Comparison of ENCODE assay signal across 18 cellular contexts in genomic region chr1:109716121-109716520, GRCh38. TPM values are rescaled to one million over a fixed set of nuclear protein-coding genes. Genes with fewer than 3 reads are reported as not detected.
"Had no signal": no experiment of that assay in that cellular context is flagged by ENCODE, and none has a peak within 500 bp of the region (broad histone marks: within the 10 kb centered on the region; RNA-seq: fewer than 3 reads in every experiment).

No MANE protein-coding gene starts in this region.

- H3K27ac Mint-ChIP-seq: activated CD4-positive, alpha-beta T cell treated with anti-CD3 and anti-CD28 coated beads for 36 hours; activated naive CD8-positive, alpha-beta T cell treated with anti-CD3 and anti-CD28 coated beads, Interleukin-2, amount 50 U/mL, for 24 hours; stimulated activated memory B cell treated with anti-CD40 and anti-IgM and Interleukin-4, amounts not matched to agents 10 μg/mL and 1 μg/mL and 100 μg/mL, for 72 hours had no signal

- H3K27me3 ChIP-seq: ascending aorta, neural progenitor cell, right atrium auricular region, transverse colon had no signal

- H3K36me3 Mint-ChIP-seq: neural progenitor cell; stimulated activated memory B cell treated with anti-CD40 and anti-IgM and Interleukin-4, amounts not matched to agents 10 μg/mL and 1 μg/mL and 100 μg/mL, for 72 hours had no signal

- H3K27ac ChIP-seq: ascending aorta, left lung, neural progenitor cell, right atrium auricular region, transverse colon, WERI-Rb-1 had no signal

- ATAC-seq: activated CD4-positive, alpha-beta T cell treated with anti-CD3 and anti-CD28 coated beads for 36 hours; activated naive CD8-positive, alpha-beta T cell treated with anti-CD3 and anti-CD28 coated beads, Interleukin-2, amount 50 U/mL, for 24 hours; left lung; stimulated activated memory B cell treated with anti-CD40 and anti-IgM and Interleukin-4, amounts not matched to agents 10 μg/mL and 1 μg/mL and 100 μg/mL, for 72 hours had no signal

- H3K4me1 Mint-ChIP-seq: neural progenitor cell had no signal

- DNase-seq: activated CD4-positive, alpha-beta T cell treated with anti-CD3 and anti-CD28 coated beads for 36 hours; activated CD8-positive, alpha-beta memory T cell treated with anti-CD3 and anti-CD28 coated beads for 24 hours; activated naive CD4-positive, alpha-beta T cell treated with Interleukin-2 at 50 U/mL for 16 hours; activated naive CD8-positive, alpha-beta T cell treated with anti-CD3 and anti-CD28 coated beads, Interleukin-2, amount 50 U/mL, for 24 hours; heart right ventricle; left lung; posterior cingulate gyrus; SK-N-SH; T-helper 1 cell; transverse colon; WERI-Rb-1 had no signal

- H3K9me3 Mint-ChIP-seq: activated naive CD8-positive, alpha-beta T cell treated with anti-CD3 and anti-CD28 coated beads, Interleukin-2, amount 50 U/mL, for 24 hours; neural progenitor cell; stimulated activated memory B cell treated with anti-CD40 and anti-IgM and Interleukin-4, amounts not matched to agents 10 μg/mL and 1 μg/mL and 100 μg/mL, for 72 hours had no signal

- H3K4me3 Mint-ChIP-seq: activated CD4-positive, alpha-beta T cell treated with anti-CD3 and anti-CD28 coated beads for 36 hours; activated naive CD8-positive, alpha-beta T cell treated with anti-CD3 and anti-CD28 coated beads, Interleukin-2, amount 50 U/mL, for 24 hours; neural progenitor cell; stimulated activated memory B cell treated with anti-CD40 and anti-IgM and Interleukin-4, amounts not matched to agents 10 μg/mL and 1 μg/mL and 100 μg/mL, for 72 hours had no signal

RNA-seq across cellular contexts. Expression of gene GSTM5, which starts 4.1 kb away (rescaled TPM):
- total RNA-seq: myocyte had no signal

RNA-seq across cellular contexts. Expression of gene GSTM1, which starts 28.5 kb away (rescaled TPM):
- total RNA-seq: fibroblast of lung had no signal

RNA-seq across cellular contexts. Expression of gene EPS8L3, which starts 47.6 kb away (rescaled TPM):
- total RNA-seq: activated CD4-positive, alpha-beta T cell treated with anti-CD3 and anti-CD28 coated beads for 36 hours; ascending aorta; fibroblast of lung; frontal cortex; left lung; myocyte had no signal
